23 cellular contexts compared by ENCODE assay signal in genomic region chr5:107814183-107814582, GRCh38.
DNase-seq lines count a peak whose midpoint lies in the region; ATAC-seq, FAIRE-seq and TF ChIP-seq lines count a peak whose summit lies in the region.
"Had no signal": no experiment of that assay in that cellular context is flagged by ENCODE, and none has a peak within 500 bp of the region (broad histone marks: within the 10 kb centered on the region; RNA-seq: fewer than 3 reads in every experiment).

No MANE protein-coding gene starts in this region.

- H3K27ac ChIP-seq in right cardiac atrium (ENCODE audit: low read length) (no peak overlapping the region), heart left ventricle (no peak overlapping the region), GM12878 (ENCODE audit: control insufficient read depth, insufficient read depth) (0 out of 2 replicates have a peak overlapping the region, but pooled peaks have one; percentile 78), neural progenitor cell (peak overlapping the region; percentile 30), left lung (no peak overlapping the region)
- H3K27ac ChIP-seq: 22Rv1, BLaER1, C4-2B had no signal

- H3K27me3 ChIP-seq in right cardiac atrium (ENCODE audit: control insufficient read depth, insufficient read depth), result no peaks in the 10 kb centered on the region
- H3K27me3 ChIP-seq in heart left ventricle, result no peaks in the 10 kb centered on the region
- H3K27me3 ChIP-seq in MG63, result no peaks in the 10 kb centered on the region
- no peaks in the 10 kb centered on the region for H3K27me3 ChIP-seq in GM12878 (replicated peaks in 1 of 2; ENCODE audit: control insufficient read depth in 2 of 2, insufficient read depth in 2 of 2, low read length in 1 of 2)
- no peaks in the 10 kb centered on the region for H3K27me3 ChIP-seq in neural progenitor cell
- no peaks in the 10 kb centered on the region for H3K27me3 ChIP-seq in left lung
- H3K27me3 ChIP-seq: BLaER1 had no signal

- CTCF ChIA-PET in GM12878 (lab: Yijun Ruan, JAX), result interaction anchor here (0.7 to 2.2 kb wide), 3 partner anchors 8 to 140 kb away, joined by 3 to 5 read pairs (median 5); no protein-coding TSS in a partner anchor

- H3K27ac Mint-ChIP-seq in neural progenitor cell, result no peak overlapping the region
- H3K27ac Mint-ChIP-seq: B cell; CD4-positive, CD25-positive, alpha-beta regulatory T cell; CD8-positive, alpha-beta T cell; HFFc6 had no signal

- H3K36me3 ChIP-seq in heart left ventricle (no peaks in the 10 kb centered on the region), MG63 (no peaks in the 10 kb centered on the region), GM12878 (ENCODE audit: control insufficient read depth in 2 of 2, insufficient read depth in 2 of 2, low read length in 1 of 2) (no peaks in the 10 kb centered on the region), neural progenitor cell (no peaks in the 10 kb centered on the region), left lung (no peaks in the 10 kb centered on the region)
- H3K36me3 ChIP-seq: BLaER1, HAP-1 had no signal

- RAD21 ChIA-PET in GM12878 (lab: Charles Lee; ENCODE audit: unreplicated experiment), result interaction anchor here (1.4 to 2.2 kb wide), 5 partner anchors 23 to 450 kb away, joined by 3 to 8 read pairs (median 4); partner anchors contain the start of gene EFNA5

- FAIRE-seq in GM12878 (lab: Jason Lieb, UNC), result no peak
- FAIRE-seq in urothelium cell line (lab: Jason Lieb, UNC), result no peak
- FAIRE-seq: A204.1, G401.6, H54 had no signal

- H3K4me3 ChIP-seq in right cardiac atrium (ENCODE audit: low read length) (no peak overlapping the region), heart left ventricle (no peak overlapping the region), MG63 (no peak overlapping the region), GM12878 (no peak overlapping the region), neural progenitor cell (no peak overlapping the region), left lung (no peak overlapping the region)
- H3K4me3 ChIP-seq: BLaER1, HAP-1 had no signal

- no peaks in the 10 kb centered on the region for H3K36me3 Mint-ChIP-seq in neural progenitor cell
- H3K36me3 Mint-ChIP-seq: CD4-positive, CD25-positive, alpha-beta regulatory T cell; CD8-positive, alpha-beta T cell had no signal

- ATAC-seq in right cardiac atrium (peak; percentile 18 to 27), heart left ventricle (no peak), GM12878 (no peak), left lung (no peak)
- ATAC-seq: CD8-positive, alpha-beta T cell had no signal

- TF ChIP-seq POLR2A in heart left ventricle (IDR thresholded peaks at IDR 0.05), result no peak
- TF ChIP-seq POLR2A in GM12878 (IDR thresholded peaks at IDR 0.05; ENCODE audit: low read depth, low read length), result no peak

- whole genome bisulfite sequencing in right cardiac atrium, result 62% methylated on average over 5 of the region's 5 CpGs
- WGBS in heart left ventricle, 4 donors, result 64 to 81% (median 71%) methylated on average over 4 to 5 of the region's 5 CpGs
- WGBS in GM12878 (ENCODE audit: insufficient coverage, insufficient replicate concordance, low lambda C conversion rate, missing lambda C conversion rate), result 90% methylated on average over 5 of the region's 5 CpGs

- peaks cover 11% of the 10 kb centered on the region for H3K27me3 Mint-ChIP-seq in neural progenitor cell (ENCODE audit: insufficient read depth, low read depth)
- H3K27me3 Mint-ChIP-seq: CD4-positive, CD25-positive, alpha-beta regulatory T cell had no signal

- TF ChIP-seq EP300 in GM12878 (IDR thresholded peaks at IDR 0.05; ENCODE audit: borderline replicate concordance in 1 of 2, control insufficient read depth in 1 of 2, low read depth in 2 of 2, low read length in 2 of 2), result no peak

- TF ChIP-seq RAD21 in GM12878 (IDR thresholded peaks at IDR 0.05; ENCODE audit: insufficient read depth, low read depth, low read length), result no peak

- no peaks in the 10 kb centered on the region for H3K79me2 ChIP-seq in GM12878 (ENCODE audit: control insufficient read depth, insufficient read depth, low read length)
- H3K79me2 ChIP-seq in neural progenitor cell (ENCODE audit: low read depth), result no peaks in the 10 kb centered on the region

- POLR2A ChIA-PET in GM12878 (lab: Charles Lee), result interaction anchor here (0.6 kb wide), 1 partner anchor 285 kb away, joined by 5 read pairs; no protein-coding TSS in a partner anchor

- no peak overlapping the region for H3K4me3 Mint-ChIP-seq in neural progenitor cell
- H3K4me3 Mint-ChIP-seq: B cell; CD4-positive, CD25-positive, alpha-beta regulatory T cell; CD8-positive, alpha-beta T cell; HFFc6 had no signal

- H3K9ac ChIP-seq in GM12878 (ENCODE audit: control insufficient read depth, insufficient read depth, low read length) (no peak overlapping the region), neural progenitor cell (no peak overlapping the region)
- H3K9ac ChIP-seq: BLaER1 had no signal

- intact Hi-C loops in right cardiac atrium (cut with DNase I) (no loop called here), heart left ventricle (cut with DNase I) (no loop called here), GM12878 (cut with micrococcal nuclease; ENCODE audit: unreplicated experiment) (loop anchor here (10.0 kb wide), 1 partner anchor 429 kb away; no protein-coding TSS in a partner anchor), left lung (cut with DNase I) (no loop called here)

- no peak overlapping the region for H2AFZ ChIP-seq in GM12878 (ENCODE audit: control insufficient read depth, low read depth, low read length)
- H2AFZ ChIP-seq in neural progenitor cell (replicated peaks), result no peak overlapping the region

- 0 out of 2 replicates have a peak overlapping the region, but pooled peaks have one; percentile 42 for H3K4me2 ChIP-seq in GM12878 (ENCODE audit: control insufficient read depth, insufficient read depth)
- no peak overlapping the region for H3K4me2 ChIP-seq in neural progenitor cell
- H3K4me2 ChIP-seq: BLaER1 had no signal

- no peaks in the 10 kb centered on the region for H4K20me1 ChIP-seq in GM12878 (ENCODE audit: control insufficient read depth, insufficient read depth)
- no peaks in the 10 kb centered on the region for H4K20me1 ChIP-seq in neural progenitor cell (ENCODE audit: low read depth)
- H4K20me1 ChIP-seq: BLaER1 had no signal

- peaks cover 29% of the 10 kb centered on the region for H3F3A ChIP-seq in neural progenitor cell (ENCODE audit: low read depth)

- H3K9me3 ChIP-seq in right cardiac atrium (ENCODE audit: control insufficient read depth, low read length) (no peaks in the 10 kb centered on the region), heart left ventricle (no peaks in the 10 kb centered on the region), MG63 (no peaks in the 10 kb centered on the region), GM12878 (replicated peaks; ENCODE audit: control insufficient read depth, insufficient read depth, low read length) (no peaks in the 10 kb centered on the region; the same call in 2 of the 3 replicates), neural progenitor cell (ENCODE audit: low read depth) (peaks cover 8% of the 10 kb centered on the region), left lung (no peaks in the 10 kb centered on the region)
- H3K9me3 ChIP-seq: BLaER1, Caco-2, HAP-1 had no signal

- DNase-seq in right cardiac atrium (no peak), heart left ventricle (no peak), MG63 (peak; percentile 41), GM12878 (ENCODE audit: low read depth, low spot score) (no peak), neural progenitor cell (ENCODE audit: low spot score) (no peak), left lung (no peak), urothelium cell line (ENCODE audit: low spot score) (no peak), NCI-H2171 treated with DMSO at 0.1 percent for 48 hours (lab: John Stamatoyannopoulos, UW) (no peak)
- DNase-seq: Caco-2; CD4-positive, CD25-positive, alpha-beta regulatory T cell; CD8-positive, alpha-beta T cell; DMS153; DND-41; GOT3; HFFc6 had no signal

- SMC1A ChIA-PET in GM12878 (lab: Charles Lee; ENCODE audit: uncharacterized antibody, unreplicated experiment), result interaction anchor here (1.1 to 5.6 kb wide), 8 partner anchors 8 to 242 kb away, joined by 3 to 26 read pairs (median 5); no protein-coding TSS in a partner anchor

- H3K9me3 Mint-ChIP-seq in neural progenitor cell, result peaks cover 10% of the 10 kb centered on the region
- H3K9me3 Mint-ChIP-seq: CD8-positive, alpha-beta T cell had no signal

- no TSS peak for BruUV-seq in GM12878 (replicated peaks; lab: Mats Ljungman, UMichigan)

- H3K4me1 ChIP-seq in right cardiac atrium (ENCODE audit: control insufficient read depth, insufficient read depth, low read length) (peaks cover 2% of the 10 kb centered on the region), heart left ventricle (peaks cover 0 to 13% (median 0%) of the 10 kb centered on the region in 12 donors), GM12878 (ENCODE audit: control insufficient read depth, insufficient read depth, low read length) (peaks cover 29% of the 10 kb centered on the region), neural progenitor cell (peaks cover 55% of the 10 kb centered on the region), left lung (no peaks in the 10 kb centered on the region)
- H3K4me1 ChIP-seq: Caco-2 had no signal

- in situ Hi-C loops in GM12878 (cut with MboI), result no loop called here

- TF ChIP-seq CTCF in heart left ventricle (IDR thresholded peaks at IDR 0.05) (no peak), GM12878 (IDR thresholded peaks at IDR 0.05 in 2 of 3, conservative IDR thresholded peaks at IDR 0.05 in 1 of 3; ENCODE audit: control insufficient read depth in 2 of 3, extremely low read depth in 1 of 3, insufficient read depth in 1 of 3, low read depth in 3 of 3, low read length in 3 of 3) (no peak), neural progenitor cell (IDR thresholded peaks at IDR 0.05) (no peak), left lung (IDR thresholded peaks at IDR 0.05) (no peak)

- peaks cover 29% of the 10 kb centered on the region for H3K4me1 Mint-ChIP-seq in neural progenitor cell
- H3K4me1 Mint-ChIP-seq: B cell; CD4-positive, CD25-positive, alpha-beta regulatory T cell had no signal

TF ChIP-seq in GM12878, 131 proteins besides CTCF, POLR2A, EP300 and RAD21:
- TF ChIP-seq SIN3A (IDR thresholded peaks at IDR 0.05; ENCODE audit: low read depth, low read length) (no peak), EZH2 (IDR thresholded peaks at IDR 0.05; ENCODE audit: borderline replicate concordance, control insufficient read depth, low read depth, low read length) (no peak), MEF2A (IDR thresholded peaks at IDR 0.05; ENCODE audit: insufficient read depth, low read depth, low read length) (no peak), RCOR1 (conservative IDR thresholded peaks at IDR 0.05; ENCODE audit: low read depth, low read length) (no peak), NRF1 (conservative IDR thresholded peaks at IDR 0.05; ENCODE audit: low read depth, low read length) (no peak), CHD4 (IDR thresholded peaks at IDR 0.05) (no peak), MYC (IDR thresholded peaks at IDR 0.05; ENCODE audit: insufficient read depth, insufficient read length, insufficient replicate concordance, low read length, severe bottlenecking) (no peak), SREBF1 (IDR thresholded peaks at IDR 0.05; ENCODE audit: low read length) (no peak), LARP7 (IDR thresholded peaks at IDR 0.05) (no peak; the same call in 1 of the 2 replicates)

Comparison
In these comparisons a context has a peak if more than half of its experiments do, and no peak if none do; other contexts are left out.
1. ATAC-seq: peak in right cardiac atrium (2 of 2); none in heart left ventricle (0 of 4), GM12878 (single experiment) and left lung (single experiment).
2. H3K27ac ChIP-seq: peak in GM12878 (single experiment) and neural progenitor cell (single experiment); none in right cardiac atrium (single experiment), heart left ventricle (0 of 12) and left lung (0 of 2).